25 cellular contexts compared by ENCODE assay signal in the genomic region with DNA sequence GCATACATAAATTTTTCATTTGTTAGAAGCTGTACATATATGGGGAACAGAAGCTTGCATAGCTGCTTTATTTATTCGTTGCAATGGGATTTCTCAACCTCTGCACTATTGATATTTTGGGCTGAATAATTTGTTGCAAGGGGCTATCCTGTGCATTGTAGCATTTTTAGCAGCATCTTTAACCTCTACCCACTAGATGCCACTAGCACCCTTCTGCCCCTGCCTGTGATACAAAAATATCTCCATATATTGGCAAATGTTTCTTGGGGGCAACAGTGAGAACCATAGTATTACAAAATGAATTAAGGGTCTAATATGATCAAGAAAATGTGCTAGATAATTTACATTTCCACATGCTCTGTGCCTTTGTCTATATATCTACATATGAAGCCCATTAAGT.
A peak's percentile ranks its signal among the peaks of the same experiment; 100 is the strongest.
DNase-seq lines count a peak whose midpoint lies in the region; ATAC-seq, FAIRE-seq and TF ChIP-seq lines count a peak whose summit lies in the region.
"Had no signal": no experiment of that assay in that cellular context is flagged by ENCODE, and none has a peak within 500 bp of the region (broad histone marks: within the 10 kb centered on the region; RNA-seq: fewer than 3 reads in every experiment).

No MANE protein-coding gene starts in this region.

- H2AK5ac ChIP-seq in H1 (ENCODE audit: low read depth, low read length), result no peak overlapping the region

- no peak overlapping the region for H3K14ac ChIP-seq in H1 (ENCODE audit: insufficient read length)

- H3K56ac ChIP-seq in H1 (replicated peaks; ENCODE audit: insufficient read length, low read depth, low read length), result no peak overlapping the region

- no peak overlapping the region for H3K4me3 Mint-ChIP-seq in osteocyte (ENCODE audit: unreplicated experiment)
- no peak overlapping the region for H3K4me3 Mint-ChIP-seq in stimulated activated effector memory CD8-positive, alpha-beta T cell treated with anti-CD3 and anti-CD28 coated beads, Interleukin-12 subunit alpha, Interleukin-12 subunit beta, amount 100 ng/mL, for 72 hours
- H3K4me3 Mint-ChIP-seq: activated CD4-positive, alpha-beta T cell treated with anti-CD3 and anti-CD28 coated beads, Interleukin-2, amount 10 ng/mL, durations not matched to agents 7 days and 5 days; CD14-positive monocyte; central memory CD8-positive, alpha-beta T cell; T-cell had no signal

- TF ChIP-seq CTCF in OCI-LY7 (conservative IDR thresholded peaks at IDR 0.05; ENCODE audit: low read length) (peak; percentile 54; the same call in 1 of the 2 replicates), H1 (IDR thresholded peaks at IDR 0.05; ENCODE audit: control extremely low read depth in 1 of 3, insufficient read depth in 1 of 3, low read depth in 1 of 3, low read length in 3 of 3) (peak in 2 of 3 experiments; percentile 43 to 53; a peak in 3 of 4 replicates), osteocyte (IDR thresholded peaks at IDR 0.05) (peak; percentile 53), testis (IDR thresholded peaks at IDR 0.05) (no peak), MM.1S (IDR thresholded peaks at IDR 0.05; ENCODE audit: low read length) (no peak)

- no peaks in the 10 kb centered on the region for H3K79me2 ChIP-seq in OCI-LY7 (ENCODE audit: insufficient read depth, low read depth, low read length)
- no peaks in the 10 kb centered on the region for H3K79me2 ChIP-seq in H1 (ENCODE audit: control insufficient read depth in 1 of 2, insufficient read depth in 2 of 2, low read length in 2 of 2)
- no peaks in the 10 kb centered on the region for H3K79me2 ChIP-seq in MM.1S (ENCODE audit: low read length)

- H3K4me1 Mint-ChIP-seq in osteocyte (ENCODE audit: unreplicated experiment), result no peaks in the 10 kb centered on the region
- no peaks in the 10 kb centered on the region for H3K4me1 Mint-ChIP-seq in stimulated activated effector memory CD8-positive, alpha-beta T cell treated with anti-CD3 and anti-CD28 coated beads, Interleukin-12 subunit alpha, Interleukin-12 subunit beta, amount 100 ng/mL, for 72 hours
- H3K4me1 Mint-ChIP-seq: activated CD4-positive, alpha-beta T cell treated with anti-CD3 and anti-CD28 coated beads, Interleukin-2, amount 10 ng/mL, durations not matched to agents 7 days and 5 days; CD14-positive monocyte; central memory CD8-positive, alpha-beta T cell; T-cell had no signal

- no peaks in the 10 kb centered on the region for H3K36me3 Mint-ChIP-seq in osteocyte (ENCODE audit: unreplicated experiment)
- H3K36me3 Mint-ChIP-seq in stimulated activated effector memory CD8-positive, alpha-beta T cell treated with anti-CD3 and anti-CD28 coated beads, Interleukin-12 subunit alpha, Interleukin-12 subunit beta, amount 100 ng/mL, for 72 hours, result no peaks in the 10 kb centered on the region
- H3K36me3 Mint-ChIP-seq: CD14-positive monocyte, T-cell had no signal

- H3K4me1 ChIP-seq in OCI-LY7 (ENCODE audit: insufficient read depth, low read length, poor library complexity, severe bottlenecking) (no peaks in the 10 kb centered on the region), H1 (replicated peaks in 1 of 4; ENCODE audit: control insufficient read depth in 3 of 4, insufficient read depth in 4 of 4, low read length in 3 of 4) (no peaks in the 10 kb centered on the region), testis (no peaks in the 10 kb centered on the region), MM.1S (ENCODE audit: low read length) (no peaks in the 10 kb centered on the region)
- H3K4me1 ChIP-seq: stomach had no signal

- no peak for FAIRE-seq in H1 (lab: Jason Lieb, UNC)
- FAIRE-seq: K562, keratinocyte had no signal

- H3K4me2 ChIP-seq in OCI-LY7 (ENCODE audit: low read length), result no peak overlapping the region
- H3K4me2 ChIP-seq in H1 (ENCODE audit: insufficient read depth in 1 of 2, low read depth in 2 of 2, low read length in 2 of 2), result no peak overlapping the region
- H3K4me2 ChIP-seq in MM.1S (ENCODE audit: low read depth, low read length), result no peak overlapping the region

- H4K8ac ChIP-seq in H1 (ENCODE audit: extremely low read depth, insufficient read depth, low read length), result no peak overlapping the region

- H3K36me3 ChIP-seq in OCI-LY7 (ENCODE audit: insufficient read depth, low read length), result no peaks in the 10 kb centered on the region
- H3K36me3 ChIP-seq in H1 (ENCODE audit: control insufficient read depth in 2 of 4, insufficient read depth in 4 of 4, low read length in 3 of 4), result no peaks in the 10 kb centered on the region
- no peaks in the 10 kb centered on the region for H3K36me3 ChIP-seq in testis (ENCODE audit: low read depth, missing control alignments)
- H3K36me3 ChIP-seq in MM.1S (replicated peaks; ENCODE audit: insufficient read depth, low read length), result no peaks in the 10 kb centered on the region
- H3K36me3 ChIP-seq: stomach had no signal

- no peaks in the 10 kb centered on the region for H4K20me1 ChIP-seq in OCI-LY7 (ENCODE audit: insufficient read depth, low read length)
- no peaks in the 10 kb centered on the region for H4K20me1 ChIP-seq in H1 (replicated peaks in 1 of 2; ENCODE audit: control insufficient read depth in 1 of 2, insufficient read depth in 2 of 2, low read length in 2 of 2)
- no peaks in the 10 kb centered on the region for H4K20me1 ChIP-seq in MM.1S (ENCODE audit: insufficient read depth, low read length)

- POLR2A ChIA-PET in OCI-LY7 (lab: Charles Lee), result interaction anchor here (0.7 kb wide), 1 partner anchor 48 kb away, joined by 3 read pairs; no protein-coding TSS in a partner anchor
- POLR2A ChIA-PET in H1 (lab: Charles Lee; ENCODE audit: partially characterized antibody), result no interaction called here

- H2AFZ ChIP-seq in OCI-LY7 (ENCODE audit: low read length), result no peak overlapping the region
- H2AFZ ChIP-seq in H1 (ENCODE audit: low read length), result no peak overlapping the region
- H2AFZ ChIP-seq in MM.1S (ENCODE audit: low read length), result no peak overlapping the region

- no peak overlapping the region for H4K5ac ChIP-seq in H1 (ENCODE audit: insufficient read length, low read depth, low read length)

- no peak overlapping the region for H2BK12ac ChIP-seq in H1 (ENCODE audit: low read depth, low read length)

- DNase-seq in DMS53 (lab: John Stamatoyannopoulos, UW), result peak; percentile 4
- DNase-seq in DMS53 treated with DMSO at 0.1 percent for 48 hours (lab: John Stamatoyannopoulos, UW; ENCODE audit: unreplicated experiment), result no peak
- DNase-seq in OCI-LY7 (ENCODE audit: low spot score), result peak; percentile 1
- DNase-seq in H1 (ENCODE audit: low read depth in 1 of 2, low spot score in 2 of 2), result no peak
- no peak for DNase-seq in osteocyte (ENCODE audit: extremely low spot score, unreplicated experiment)
- DNase-seq in testis, result no peak
- DNase-seq in stimulated activated effector memory CD8-positive, alpha-beta T cell treated with anti-CD3 and anti-CD28 coated beads, Interleukin-12 subunit alpha, Interleukin-12 subunit beta, amount 100 ng/mL, for 72 hours (ENCODE audit: low spot score in 2 of 2), result no peak
- no peak for DNase-seq in MM.1S
- DNase-seq: activated CD4-positive, alpha-beta T cell treated with anti-CD3 and anti-CD28 coated beads, Interleukin-2, amount 10 ng/mL, durations not matched to agents 7 days and 5 days; activated CD8-positive, alpha-beta memory T cell treated with anti-CD3 and anti-CD28 coated beads, Interleukin-2, amount 50 U/mL, for 4 hours; activated effector memory CD4-positive, alpha-beta T cell treated with Interleukin-2 at 50 U/mL for 16 hours; DMS153; effector memory CD4-positive, alpha-beta T cell; hypothalamus; MV-4-11; NCI-H187 treated with DMSO at 0.1 percent for 48 hours; NCI-H446 treated with DMSO at 0.1 percent for 48 hours; stimulated activated CD4-positive, alpha-beta T cell treated with anti-CD3 and anti-CD28 coated beads, Interleukin-2, amount 100 ng/mL, for 48 hours; stomach; T-cell had no signal

- H3K23me2 ChIP-seq in H1 (ENCODE audit: low read depth, low read length), result no peaks in the 10 kb centered on the region

- H3K27ac ChIP-seq in OCI-LY7 (ENCODE audit: low read depth, low read length, poor library complexity, severe bottlenecking), result no peak overlapping the region
- H3K27ac ChIP-seq in H1 (ENCODE audit: low read depth, low read length), result no peak overlapping the region
- H3K27ac ChIP-seq in testis, result no peak overlapping the region
- no peak overlapping the region for H3K27ac ChIP-seq in MM.1S (ENCODE audit: low read length)
- H3K27ac ChIP-seq: skin epidermis, stomach had no signal

- H3K9me3 ChIP-seq in OCI-LY7 (ENCODE audit: low read length), result no peaks in the 10 kb centered on the region
- H3K9me3 ChIP-seq in H1 (ENCODE audit: insufficient read depth in 2 of 2, low read depth in 1 of 2, low read length in 1 of 2), result no peaks in the 10 kb centered on the region
- H3K9me3 ChIP-seq in testis, result no peaks in the 10 kb centered on the region
- H3K9me3 ChIP-seq in MM.1S (replicated peaks; ENCODE audit: insufficient read depth, low read length), result no peaks in the 10 kb centered on the region
- H3K9me3 ChIP-seq: stomach had no signal

- no peak overlapping the region for H3K18ac ChIP-seq in H1 (ENCODE audit: extremely low read depth, low read length)

- H4K91ac ChIP-seq in H1 (replicated peaks; ENCODE audit: insufficient read length, low read length), result no peak overlapping the region

- H3K27me3 Mint-ChIP-seq in osteocyte (ENCODE audit: unreplicated experiment), result peaks cover 29% of the 10 kb centered on the region
- H3K27me3 Mint-ChIP-seq: activated CD4-positive, alpha-beta T cell treated with anti-CD3 and anti-CD28 coated beads, Interleukin-2, amount 10 ng/mL, durations not matched to agents 7 days and 5 days; central memory CD8-positive, alpha-beta T cell; T-cell had no signal

- peak; percentile 77 to 81 for TF ChIP-seq RAD21 in H1 (IDR thresholded peaks at IDR 0.05 in 1 of 2, conservative IDR thresholded peaks at IDR 0.05 in 1 of 2; ENCODE audit: low read depth in 2 of 2, low read length in 2 of 2)

- H2BK15ac ChIP-seq in H1 (ENCODE audit: low read length), result no peak overlapping the region

- no peak for TF ChIP-seq EP300 in H1 (IDR thresholded peaks at IDR 0.05; ENCODE audit: borderline replicate concordance in 1 of 2, low read depth in 2 of 2, low read length in 2 of 2)

- no peaks in the 10 kb centered on the region for H3F3A ChIP-seq in MM.1S (ENCODE audit: insufficient read depth, low read length)

- H3K23ac ChIP-seq in H1 (ENCODE audit: insufficient read length), result no peak overlapping the region

- H3K4me3 ChIP-seq in OCI-LY7 (ENCODE audit: low read depth, low read length, poor library complexity, severe bottlenecking) (no peak overlapping the region), H1 (ENCODE audit: extremely low read depth in 1 of 4, insufficient read depth in 2 of 4, low read depth in 3 of 4, low read length in 4 of 4) (no peak overlapping the region), testis (no peak overlapping the region), MM.1S (ENCODE audit: low read length) (no peak overlapping the region)
- H3K4me3 ChIP-seq: K562, skin epidermis, stomach had no signal

- H3K9me2 ChIP-seq in OCI-LY7 (ENCODE audit: insufficient read depth, low read length) (no peaks in the 10 kb centered on the region), MM.1S (replicated peaks; ENCODE audit: insufficient read depth, low read length) (no peaks in the 10 kb centered on the region)

- no peak overlapping the region for H2BK20ac ChIP-seq in H1 (ENCODE audit: low read length)

- no peak overlapping the region for H2BK5ac ChIP-seq in H1 (ENCODE audit: low read depth, low read length)

- no peak overlapping the region for H3K9ac ChIP-seq in H1 (replicated peaks in 1 of 4; ENCODE audit: extremely low read depth in 1 of 4, low read depth in 3 of 4, low read length in 3 of 4)
- no peak overlapping the region for H3K9ac ChIP-seq in MM.1S (ENCODE audit: low read length)

- no TSS peak for BruUV-seq in OCI-LY7 (replicated peaks; lab: Mats Ljungman, UMichigan)

- H3K27me3 ChIP-seq in H1 (replicated peaks in 1 of 4; ENCODE audit: control insufficient read depth in 3 of 4, extremely low read depth in 1 of 4, insufficient read depth in 3 of 4, low read length in 3 of 4) (no peaks in the 10 kb centered on the region; a peak in 1 of 7 replicates), testis (no peaks in the 10 kb centered on the region), MM.1S (replicated peaks; ENCODE audit: insufficient read depth, low read length) (no peaks in the 10 kb centered on the region)
- H3K27me3 ChIP-seq: stomach had no signal

- H2BK120ac ChIP-seq in H1 (replicated peaks; ENCODE audit: low read depth, low read length), result no peak overlapping the region

- H3K79me1 ChIP-seq in H1 (ENCODE audit: low read depth, low read length), result no peaks in the 10 kb centered on the region

- no peaks in the 10 kb centered on the region for H3K9me3 Mint-ChIP-seq in osteocyte (ENCODE audit: unreplicated experiment)
- peaks cover 12% of the 10 kb centered on the region for H3K9me3 Mint-ChIP-seq in stimulated activated effector memory CD8-positive, alpha-beta T cell treated with anti-CD3 and anti-CD28 coated beads, Interleukin-12 subunit alpha, Interleukin-12 subunit beta, amount 100 ng/mL, for 72 hours

- TF ChIP-seq POLR2A in H1 (IDR thresholded peaks at IDR 0.05; ENCODE audit: control extremely low read depth in 1 of 2, low read depth in 2 of 2, low read length in 2 of 2) (no peak), testis (IDR thresholded peaks at IDR 0.05) (no peak)

- H3K4ac ChIP-seq in H1 (replicated peaks; ENCODE audit: insufficient read length, low read depth, low read length), result no peak overlapping the region

- intact Hi-C loops in OCI-LY7 (cut with micrococcal nuclease; ENCODE audit: unreplicated experiment) (no loop called here), testis (cut with DNase I; ENCODE audit: low total_unique reads) (no loop called here)

- no peak overlapping the region for H3K27ac Mint-ChIP-seq in osteocyte (ENCODE audit: unreplicated experiment)
- no peak overlapping the region for H3K27ac Mint-ChIP-seq in stimulated activated effector memory CD8-positive, alpha-beta T cell treated with anti-CD3 and anti-CD28 coated beads, Interleukin-12 subunit alpha, Interleukin-12 subunit beta, amount 100 ng/mL, for 72 hours
- H3K27ac Mint-ChIP-seq: activated CD4-positive, alpha-beta T cell treated with anti-CD3 and anti-CD28 coated beads, Interleukin-2, amount 10 ng/mL, durations not matched to agents 7 days and 5 days; CD14-positive monocyte; T-cell had no signal

- ATAC-seq in stimulated activated effector memory CD8-positive, alpha-beta T cell treated with anti-CD3 and anti-CD28 coated beads, Interleukin-12 subunit alpha, Interleukin-12 subunit beta, amount 100 ng/mL, for 72 hours, result no peak
- ATAC-seq: K562, T-cell had no signal

- WGBS in H1 (ENCODE audit: extremely low coverage in 1 of 2, insufficient coverage in 1 of 2, insufficient read length in 1 of 2, insufficient replicate concordance in 2 of 2, low coverage in 1 of 2, low lambda C conversion rate in 2 of 2, missing lambda C conversion rate in 1 of 2), 2 experiments, result 84% methylated on average over 1 of the region's 1 CpG; no CpG with 5 or more reads in 1 of the 2 experiments
- 71 to 81% methylated on average over 1 of the region's 1 CpG for WGBS in testis, 2 donors

- CTCF ChIA-PET in OCI-LY7 (lab: Charles Lee; ENCODE audit: unreplicated experiment), result no interaction called here
- CTCF ChIA-PET in H1 (lab: Charles Lee; ENCODE audit: partially characterized antibody), result interaction anchor here (0.8 to 0.9 kb wide), 2 partner anchors 260 to 1253 kb away, joined by 3 to 6 read pairs; no protein-coding TSS in a partner anchor

Comparison
In these comparisons a context has a peak if more than half of its experiments do, and no peak if none do; other contexts are left out.
1. DNase-seq: peak in DMS53 (single experiment) and OCI-LY7 (single experiment); none in DMS53 treated with DMSO at 0.1 percent for 48 hours (single experiment), H1 (0 of 2), osteocyte (single experiment), testis (single experiment), stimulated activated effector memory CD8-positive, alpha-beta T cell treated with anti-CD3 and anti-CD28 coated beads, Interleukin-12 subunit alpha, Interleukin-12 subunit beta, amount 100 ng/mL, for 72 hours (0 of 2) and MM.1S (single experiment).
2. CTCF ChIP-seq: peak in OCI-LY7 (single experiment), H1 (2 of 3) and osteocyte (single experiment); none in testis (0 of 3) and MM.1S (single experiment).